8 cellular contexts compared by ENCODE assay signal in genomic region chr2:37671013-37671815, GRCh38. TPM values are rescaled to one million over a fixed set of nuclear protein-coding genes. Genes with fewer than 3 reads are reported as not detected.
DNase-seq lines count a peak whose midpoint lies in the region; ATAC-seq and TF ChIP-seq lines count a peak whose summit lies in the region.

A gene with protein sequence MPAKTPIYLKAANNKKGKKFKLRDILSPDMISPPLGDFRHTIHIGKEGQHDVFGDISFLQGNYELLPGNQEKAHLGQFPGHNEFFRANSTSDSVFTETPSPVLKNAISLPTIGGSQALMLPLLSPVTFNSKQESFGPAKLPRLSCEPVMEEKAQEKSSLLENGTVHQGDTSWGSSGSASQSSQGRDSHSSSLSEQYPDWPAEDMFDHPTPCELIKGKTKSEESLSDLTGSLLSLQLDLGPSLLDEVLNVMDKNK (minus strand): TSS chr2:37671642. CDS start chr2:37646587, 25,055 bp downstream.

- peaks cover 46% of the 10 kb centered on the region for H3K79me2 ChIP-seq in SU-DHL-6 (ENCODE audit: insufficient read depth, low read length)

- H3K36me3 ChIP-seq in SU-DHL-6 (ENCODE audit: low read length) (no peaks in the 10 kb centered on the region), left ventricle myocardium inferior (peaks cover 6% of the 10 kb centered on the region)

- peak within 1 kb of the TSS; percentile 92 for H3K4me3 ChIP-seq in SU-DHL-6 (ENCODE audit: insufficient read depth, low read length, poor library complexity, severe bottlenecking)
- peak within 1 kb of the TSS; percentile 93 for H3K4me3 ChIP-seq in left ventricle myocardium inferior
- H3K4me3 ChIP-seq in retinal pigment epithelial cell (ENCODE audit: low read length) = peak within 1 kb of the TSS; percentile 88

- peak within 1 kb of the TSS; percentile 83 for H3K9ac ChIP-seq in SU-DHL-6 (ENCODE audit: low read length)

- TF ChIP-seq CTCF in SU-DHL-6 (IDR thresholded peaks at IDR 0.05; ENCODE audit: insufficient read depth, low read length, poor library complexity, severe bottlenecking) (no peak), left ventricle myocardium inferior (IDR thresholded peaks at IDR 0.05; ENCODE audit: borderline replicate concordance) (no peak), retinal pigment epithelial cell (conservative IDR thresholded peaks at IDR 0.05; ENCODE audit: low read depth, low read length) (no peak)

- peak; percentile 15 for DNase-seq in DMS 273 treated with DMSO at 0.1 percent for 48 hours (lab: John Stamatoyannopoulos, UW)
- DNase-seq in HuH-7.5 (ENCODE audit: low spot score) = peak; percentile 36
- DNase-seq in activated naive CD8-positive, alpha-beta T cell treated with anti-CD3 and anti-CD28 coated beads, Interleukin-2, amount 50 U/mL, for 16 hours (ENCODE audit: low read depth, low spot score) = peak; percentile 31
- DNase-seq in left ventricle myocardium inferior = peak; percentile 74
- DNase-seq in retinal pigment epithelial cell (ENCODE audit: low read depth) = no peak
- DNase-seq in NCI-H128 (lab: John Stamatoyannopoulos, UW; ENCODE audit: unreplicated experiment) = no peak

- H3K27ac ChIP-seq in SU-DHL-6 (ENCODE audit: low read depth, low read length) (peak within 1 kb of the TSS; percentile 40), left ventricle myocardium inferior (replicated peaks) (peak within 1 kb of the TSS; percentile 98)

- no peaks in the 10 kb centered on the region for H4K20me1 ChIP-seq in SU-DHL-6 (ENCODE audit: low read depth, low read length)

- no peaks in the 10 kb centered on the region for H3K9me3 ChIP-seq in SU-DHL-6 (ENCODE audit: insufficient read depth, low read length)
- no peaks in the 10 kb centered on the region for H3K9me3 ChIP-seq in left ventricle myocardium inferior (replicated peaks)

- H3F3A ChIP-seq in SU-DHL-6 (ENCODE audit: insufficient read depth) = 0 out of 2 replicates have a peak, but pooled peaks cover 5% of the 10 kb centered on the region

- peak; percentile 45 for ATAC-seq in GM21423 (IDR thresholded peaks at IDR 0.05; ENCODE audit: unreplicated experiment)

- peak within 1 kb of the TSS; percentile 83 for H2AFZ ChIP-seq in SU-DHL-6 (ENCODE audit: low read depth, low read length, severe bottlenecking)

- peaks cover 68% of the 10 kb centered on the region for H3K4me1 ChIP-seq in left ventricle myocardium inferior

- peak within 1 kb of the TSS; percentile 58 for H3K4me2 ChIP-seq in SU-DHL-6 (ENCODE audit: low read depth, low read length, poor library complexity, severe bottlenecking)

- H3K27me3 ChIP-seq in SU-DHL-6 (ENCODE audit: low read length) (no peaks in the 10 kb centered on the region), left ventricle myocardium inferior (ENCODE audit: low read depth) (no peaks in the 10 kb centered on the region)

- intact Hi-C loops in left ventricle myocardium inferior (cut with micrococcal nuclease) = no loop called here

- H3K9me2 ChIP-seq in SU-DHL-6 (replicated peaks; ENCODE audit: insufficient read depth, low read length) = no peaks in the 10 kb centered on the region

RNA-seq across cellular contexts. Expression of the gene that starts here (rescaled TPM):
- 81.9 TPM for total RNA-seq in left ventricle myocardium inferior

Comparison
In these comparisons a context has a peak if more than half of its experiments do, and no peak if none do; other contexts are left out.
1. DNase-seq: peak in DMS 273 treated with DMSO at 0.1 percent for 48 hours (single experiment), HuH-7.5 (single experiment), activated naive CD8-positive, alpha-beta T cell treated with anti-CD3 and anti-CD28 coated beads, Interleukin-2, amount 50 U/mL, for 16 hours (single experiment) and left ventricle myocardium inferior (single experiment); none in retinal pigment epithelial cell (single experiment) and NCI-H128 (single experiment).
2. Peak in every context shown above with its lines, with median percentiles within 50 percentile points of each other: H3K4me3 ChIP-seq.